Comparison of ENCODE assay signal across 18 cellular contexts in genomic region chr3:11214451-11214987, GRCh38.
"Had no signal": no experiment of that assay in that cellular context is flagged by ENCODE, and none has a peak within 500 bp of the region (broad histone marks: within the 10 kb centered on the region; RNA-seq: fewer than 3 reads in every experiment).

No MANE protein-coding gene starts in this region.

- DNase-seq: effector memory CD4-positive, alpha-beta T cell; heart left ventricle; hypothalamus; kidney glomerular epithelial cell; mammary epithelial cell; naive thymus-derived CD8-positive, alpha-beta T cell; ovary; right cardiac atrium; stimulated activated CD4-positive, alpha-beta T cell treated with anti-CD3 and anti-CD28 coated beads, Interleukin-4, amount 100 ng/mL, for 1 hour; stimulated activated CD8-positive, alpha-beta memory T cell treated with anti-CD3 and anti-CD28 coated beads, Interleukin-4, amount 100 ng/mL, for 48 hours; stimulated activated naive CD8-positive, alpha-beta T cell treated with anti-CD3 and anti-CD28 coated beads, Interleukin-15, Interleukin-2, amounts not matched to agents 100 U/mL and 50 U/mL, for 24 hours; thyroid gland; upper lobe of left lung had no signal

- H3K27ac ChIP-seq: ovary, suprapubic skin, thyroid gland, upper lobe of left lung had no signal

- H3K27me3 ChIP-seq: heart left ventricle, ovary, suprapubic skin, thyroid gland, upper lobe of left lung had no signal

- ATAC-seq: esophagus mucosa; heart left ventricle; left lobe of liver; naive thymus-derived CD8-positive, alpha-beta T cell; right cardiac atrium; stimulated activated effector memory CD8-positive, alpha-beta T cell treated with anti-CD3 and anti-CD28 coated beads, Interleukin-12 subunit alpha, Interleukin-12 subunit beta, amount 100 ng/mL, for 72 hours; stimulated activated naive CD8-positive, alpha-beta T cell treated with anti-CD3 and anti-CD28 coated beads, Interleukin-15, Interleukin-2, amounts not matched to agents 100 U/mL and 50 U/mL, for 24 hours had no signal

- H3K9me3 ChIP-seq: heart left ventricle, ovary, suprapubic skin, thyroid gland, upper lobe of left lung had no signal

- H3K4me3 ChIP-seq: heart left ventricle, ovary, smooth muscle cell, suprapubic skin, thyroid gland, upper lobe of left lung had no signal

- H3K4me2 ChIP-seq: smooth muscle cell had no signal

- H3K36me3 ChIP-seq: ovary, suprapubic skin, thyroid gland, upper lobe of left lung had no signal
